ENCODE assay signal across 18 cellular contexts in genomic region chr13:79777504-79777903, GRCh38.
"Had no signal": no experiment of that assay in that cellular context is flagged by ENCODE, and none has a peak within 500 bp of the region (broad histone marks: within the 10 kb centered on the region; RNA-seq: fewer than 3 reads in every experiment).

No MANE protein-coding gene starts in this region.

- H3K4me1 ChIP-seq: parathyroid adenoma, prostate gland had no signal

- H3K27me3 ChIP-seq: dorsolateral prefrontal cortex, gastrocnemius medialis, right atrium auricular region, stomach, thyroid gland, upper lobe of left lung had no signal

- H3K9ac ChIP-seq: parathyroid adenoma had no signal

- DNase-seq: dorsolateral prefrontal cortex; effector CD4-positive, alpha-beta T cell; gastrocnemius medialis; head of caudate nucleus; natural killer cell; stimulated activated CD4-positive, alpha-beta T cell treated with anti-CD3 and anti-CD28 coated beads, Interleukin-2, amount 100 ng/mL, for 24 hours; stimulated activated CD4-positive, alpha-beta T cell treated with anti-CD3 and anti-CD28 coated beads, Interleukin-4, amount 100 ng/mL, for 24 hours; stimulated activated naive CD4-positive, alpha-beta T cell treated with Interleukin-2 at 50 U/mL for 16 hours; stomach; thyroid gland; upper lobe of left lung had no signal

- H3K36me3 ChIP-seq: gastrocnemius medialis, prostate gland, right atrium auricular region, stomach, thyroid gland, upper lobe of left lung had no signal

- H3K9me3 ChIP-seq: gastrocnemius medialis, prostate gland, right atrium auricular region, stomach, thyroid gland, upper lobe of left lung had no signal

- H3K4me3 ChIP-seq: dorsolateral prefrontal cortex, gastrocnemius medialis, lung, prostate gland, right atrium auricular region, stomach, thyroid gland, upper lobe of left lung had no signal

- ATAC-seq: gastrocnemius medialis; left lobe of liver; natural killer cell; sciatic nerve; stimulated activated effector memory CD8-positive, alpha-beta T cell treated with anti-CD3 and anti-CD28 coated beads, Interleukin-12 subunit alpha, Interleukin-12 subunit beta, amount 100 ng/mL, for 72 hours had no signal

- H3K27ac ChIP-seq: dorsolateral prefrontal cortex, gastrocnemius medialis, parathyroid adenoma, prostate gland, right atrium auricular region, stomach, thyroid gland, upper lobe of left lung had no signal
